ENCODE assay signal across 9 cellular contexts in genomic region chr1:7117599-7118281, GRCh38.
DNase-seq lines count a peak whose midpoint lies in the region; ATAC-seq and TF ChIP-seq lines count a peak whose summit lies in the region.
"Had no signal": no experiment of that assay in that cellular context is flagged by ENCODE, and none has a peak within 500 bp of the region (broad histone marks: within the 10 kb centered on the region; RNA-seq: fewer than 3 reads in every experiment).

No MANE protein-coding gene starts in this region.

- H3K27me3 ChIP-seq in SJSA1 (replicated peaks) (no peaks in the 10 kb centered on the region), thoracic aorta (replicated peaks; ENCODE audit: insufficient read depth) (no peaks in the 10 kb centered on the region), gastroesophageal sphincter (no peaks in the 10 kb centered on the region)

- H3K4me1 ChIP-seq in SJSA1 (replicated peaks) (no peaks in the 10 kb centered on the region), thoracic aorta (ENCODE audit: control insufficient read depth in 1 of 2, low read depth in 2 of 2) (peaks cover 11 to 19% of the 10 kb centered on the region in 2 donors), gastroesophageal sphincter (peaks cover 0 to 21% (median 0%) of the 10 kb centered on the region in 3 donors)

- ATAC-seq in left ventricle myocardium superior (peak; percentile 26), thoracic aorta (ENCODE audit: insufficient number of reproducible peaks, low FRiP score, low read depth) (peak; percentile 89), HG02981 (IDR thresholded peaks at IDR 0.05; ENCODE audit: unreplicated experiment) (no peak), gastroesophageal sphincter (no peak)

- no peak for TF ChIP-seq POLR2A in gastroesophageal sphincter (IDR thresholded peaks at IDR 0.05)

- TF ChIP-seq CTCF in thoracic aorta (IDR thresholded peaks at IDR 0.05): no peak
- no peak for TF ChIP-seq CTCF in gastroesophageal sphincter (IDR thresholded peaks at IDR 0.05)

- intact Hi-C loops in left ventricle myocardium superior (cut with micrococcal nuclease): no loop called here

- no peak overlapping the region for H3K27ac ChIP-seq in SJSA1
- H3K27ac ChIP-seq in thoracic aorta: peak overlapping the region in 1 of 2 donors; percentile 65
- H3K27ac ChIP-seq in gastroesophageal sphincter: no peak overlapping the region
- H3K27ac ChIP-seq: C4-2B had no signal

- 15 to 61% methylated on average over 5 to 11 of the region's 11 CpGs for WGBS in gastroesophageal sphincter (ENCODE audit: low coverage in 1 of 2), 2 donors

- H3K36me3 ChIP-seq in SJSA1: no peaks in the 10 kb centered on the region
- no peaks in the 10 kb centered on the region for H3K36me3 ChIP-seq in thoracic aorta
- no peaks in the 10 kb centered on the region for H3K36me3 ChIP-seq in gastroesophageal sphincter

- H3K4me3 ChIP-seq in SJSA1: no peak overlapping the region
- peak overlapping the region; percentile 55 for H3K4me3 ChIP-seq in thoracic aorta
- H3K4me3 ChIP-seq in gastroesophageal sphincter: no peak overlapping the region

- DNase-seq in SIG-M5 treated with dmso at 0.1 percent for 504 hours (lab: John Stamatoyannopoulos, UW; ENCODE audit: unreplicated experiment) (peak; percentile 40), SIG-M5 (lab: John Stamatoyannopoulos, UW) (no peak), SJSA1 (ENCODE audit: low read depth in 1 of 2, low spot score in 2 of 2) (peak; percentile 51 to 58), left ventricle myocardium superior (no peak), thoracic aorta (ENCODE audit: low spot score) (no peak), T-helper 9 cell (no peak)

- no peak for TF ChIP-seq EP300 in gastroesophageal sphincter (IDR thresholded peaks at IDR 0.05)

- no peaks in the 10 kb centered on the region for H3K9me3 ChIP-seq in SJSA1 (replicated peaks)
- H3K9me3 ChIP-seq in thoracic aorta: no peaks in the 10 kb centered on the region
- no peaks in the 10 kb centered on the region for H3K9me3 ChIP-seq in gastroesophageal sphincter

Comparison
In these comparisons a context has a peak if more than half of its experiments do, and no peak if none do; other contexts are left out.
1. DNase-seq: peak in SIG-M5 treated with dmso at 0.1 percent for 504 hours (single experiment) and SJSA1 (2 of 2); none in SIG-M5 (single experiment), left ventricle myocardium superior (single experiment), thoracic aorta (single experiment) and T-helper 9 cell (single experiment).
2. ATAC-seq: peak in left ventricle myocardium superior (single experiment) and thoracic aorta (single experiment); none in HG02981 (single experiment) and gastroesophageal sphincter (single experiment).